ENCODE assay signal across 23 cellular contexts in the genomic region with DNA sequence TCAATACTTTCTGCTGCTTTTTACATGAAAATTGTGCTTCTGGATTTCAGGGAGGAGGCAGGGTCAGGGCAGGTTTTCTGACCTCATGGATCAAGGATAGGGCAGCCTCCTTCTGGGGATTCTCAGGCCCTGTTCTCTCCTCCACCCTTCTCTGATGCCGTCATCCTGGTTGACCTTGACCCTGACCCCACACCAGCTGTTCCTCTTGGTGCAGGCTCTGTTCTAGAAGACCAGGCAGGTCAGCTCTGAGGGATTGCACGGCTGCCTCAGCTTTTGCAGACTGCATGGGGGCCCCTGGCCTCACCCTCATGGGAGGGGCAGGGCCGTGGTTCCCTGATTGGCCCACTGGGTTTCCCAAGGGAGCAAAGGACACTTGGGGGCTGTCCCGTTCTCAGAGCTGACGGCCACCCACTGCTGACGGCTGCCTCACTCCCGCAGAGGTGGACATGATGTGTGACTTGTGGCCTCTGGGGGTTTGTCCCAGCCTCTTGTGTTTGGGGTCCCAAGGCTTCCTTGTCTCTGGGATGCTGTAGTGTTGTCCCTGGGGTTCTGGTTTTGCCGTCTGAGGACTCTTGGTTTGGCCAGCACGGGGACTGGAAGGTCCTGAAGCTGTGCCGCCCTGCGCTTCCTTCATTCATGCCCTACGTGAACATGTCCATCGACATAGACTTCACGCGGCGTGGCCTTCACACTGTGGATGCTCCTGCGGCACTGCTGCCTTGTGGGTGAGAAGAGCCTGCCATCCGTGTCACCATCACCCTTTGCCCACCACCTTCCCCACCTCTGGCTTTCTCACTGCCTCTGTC.
"Had no signal": no experiment of that assay in that cellular context is flagged by ENCODE, and none has a peak within 500 bp of the region (broad histone marks: within the 10 kb centered on the region; RNA-seq: fewer than 3 reads in every experiment).

No MANE protein-coding gene starts in this region.

- H3K4me1 ChIP-seq: esophagus muscularis mucosa, left ventricle myocardium inferior, parathyroid adenoma, upper lobe of left lung had no signal

- ATAC-seq: activated CD8-positive, alpha-beta memory T cell treated with anti-CD3 and anti-CD28 coated beads, Interleukin-2, amount 10 ng/mL, durations not matched to agents 7 days and 5 days; activated CD8-positive, alpha-beta T cell treated with anti-CD3 and anti-CD28 coated beads, Interleukin-2, amount 10 ng/mL, durations not matched to agents 7 days and 5 days; stimulated activated effector memory CD8-positive, alpha-beta T cell treated with anti-CD3 and anti-CD28 coated beads, Interleukin-12 subunit alpha, Interleukin-12 subunit beta, amount 100 ng/mL, for 72 hours; stimulated activated naive CD8-positive, alpha-beta T cell treated with anti-CD3 and anti-CD28 coated beads, Interleukin-15, amount 100 ng/mL, for 72 hours; WTC11 had no signal

- H3K9me3 ChIP-seq: esophagus muscularis mucosa, left ventricle myocardium inferior, upper lobe of left lung had no signal

- H2AFZ ChIP-seq: parathyroid adenoma had no signal

- H3K36me3 ChIP-seq: left ventricle myocardium inferior had no signal

- DNase-seq: activated CD4-positive, alpha-beta T cell treated with anti-CD3 and anti-CD28 coated beads, Interleukin-2, amount 50 U/mL, for 1 hour; activated CD8-positive, alpha-beta memory T cell treated with anti-CD3 and anti-CD28 coated beads, Interleukin-2, amount 10 ng/mL, durations not matched to agents 7 days and 5 days; activated CD8-positive, alpha-beta T cell treated with anti-CD3 and anti-CD28 coated beads, Interleukin-2, amount 10 ng/mL, durations not matched to agents 7 days and 5 days; activated effector memory CD4-positive, alpha-beta T cell treated with Interleukin-2 at 50 U/mL for 16 hours; activated naive CD4-positive, alpha-beta T cell treated with Interleukin-2 at 50 U/mL for 16 hours; brain microvascular endothelial cell; caudate nucleus; foreskin melanocyte; left ventricle myocardium inferior; mammary epithelial cell; naive B cell; nucleus accumbens; stimulated activated CD4-positive, alpha-beta T cell treated with anti-CD3 and anti-CD28 coated beads, Interleukin-12 subunit alpha, Interleukin-12 subunit beta, amount 100 ng/mL, for 4 hours; stimulated activated CD4-positive, alpha-beta T cell treated with anti-CD3 and anti-CD28 coated beads, Interleukin-4, amount 100 ng/mL, for 24 hours; stimulated activated naive CD8-positive, alpha-beta T cell treated with anti-CD3 and anti-CD28 coated beads, Interleukin-15, amount 100 ng/mL, for 72 hours; substantia nigra; T-helper 2 cell; upper lobe of left lung had no signal

- H3K27me3 ChIP-seq: brain microvascular endothelial cell, esophagus muscularis mucosa, upper lobe of left lung had no signal

- H3K9ac ChIP-seq: parathyroid adenoma had no signal

- FAIRE-seq: astrocyte had no signal

- H3K4me3 ChIP-seq: esophagus muscularis mucosa, left ventricle myocardium inferior, upper lobe of left lung had no signal

- H3K27ac ChIP-seq: brain microvascular endothelial cell, esophagus muscularis mucosa, left ventricle myocardium inferior, parathyroid adenoma, upper lobe of left lung had no signal
